ENCODE assay signal across 9 cellular contexts in genomic region chr22:30396871-30397655, GRCh38. TPM values are rescaled to one million over a fixed set of nuclear protein-coding genes. Genes with fewer than 3 reads are reported as not detected.
DNase-seq lines count a peak whose midpoint lies in the region; ATAC-seq, FAIRE-seq and TF ChIP-seq lines count a peak whose summit lies in the region.
"Had no signal": no experiment of that assay in that cellular context is flagged by ENCODE, and none has a peak within 500 bp of the region (broad histone marks: within the 10 kb centered on the region; RNA-seq: fewer than 3 reads in every experiment).

SEC14L2 (plus strand) TSS chr22:30397018; CDS start chr22:30397117, 99 bp downstream.

- H3K9me3 ChIP-seq in keratinocyte (ENCODE audit: control insufficient read depth, low read depth, low read length) (no peaks in the 10 kb centered on the region), spleen (no peaks in the 10 kb centered on the region)

- no peaks in the 10 kb centered on the region for H3K27me3 Mint-ChIP-seq in activated CD4-positive, alpha-beta T cell treated with anti-CD3 and anti-CD28 coated beads for 36 hours

- H3K9ac ChIP-seq in keratinocyte (ENCODE audit: control insufficient read depth, extremely low read depth, insufficient read depth, low read length): peak within 1 kb of the TSS; percentile 72

- ATAC-seq in activated CD4-positive, alpha-beta T cell treated with anti-CD3 and anti-CD28 coated beads for 36 hours: peak; percentile 91
- ATAC-seq in HG03378 (IDR thresholded peaks at IDR 0.05; ENCODE audit: unreplicated experiment) (no peak), HG03439 (IDR thresholded peaks at IDR 0.05; ENCODE audit: unreplicated experiment) (no peak)

- DNase-seq in DMS79 (lab: John Stamatoyannopoulos, UW): peak; percentile 5
- DNase-seq in M059J (ENCODE audit: low read depth): peak; percentile 61
- DNase-seq in activated CD4-positive, alpha-beta T cell treated with anti-CD3 and anti-CD28 coated beads for 36 hours: peak; percentile 84
- DNase-seq in cerebellar cortex (ENCODE audit: low spot score): peak; percentile 83
- DNase-seq in keratinocyte (ENCODE audit: low read depth, low spot score): no peak
- DNase-seq in spleen: no peak

- peak within 1 kb of the TSS; percentile 83 for H3K4me3 Mint-ChIP-seq in activated CD4-positive, alpha-beta T cell treated with anti-CD3 and anti-CD28 coated beads for 36 hours

- H3K4me3 ChIP-seq in keratinocyte (ENCODE audit: control insufficient read depth in 2 of 3, extremely low read depth in 1 of 3, insufficient read depth in 2 of 3, low read depth in 1 of 3, low read length in 3 of 3) (peak within 1 kb of the TSS; percentile 77 to 89 (median 82)), spleen (peak within 1 kb of the TSS; percentile 18 to 71 (median 42))

- H3K4me1 Mint-ChIP-seq in activated CD4-positive, alpha-beta T cell treated with anti-CD3 and anti-CD28 coated beads for 36 hours: peaks cover 36% of the 10 kb centered on the region

- dilution Hi-C loops in keratinocyte (cut with MboI; ENCODE audit: extremely low pct_ligation_motif_present, low sequenced_read_pairs): no loop called here

- H3K27me3 ChIP-seq in keratinocyte (ENCODE audit: control insufficient read depth, extremely low read depth, insufficient read depth, low read length) (no peaks in the 10 kb centered on the region), spleen (replicated peaks in 1 of 7) (peaks cover 0 to 56% (median 32%) of the 10 kb centered on the region in 7 donors)

- FAIRE-seq in keratinocyte (lab: Jason Lieb, UNC): no peak
- FAIRE-seq: endometrium had no signal

- H3K79me2 ChIP-seq in keratinocyte (ENCODE audit: control insufficient read depth, insufficient read depth, low read length): peaks cover 47% of the 10 kb centered on the region

- no peaks in the 10 kb centered on the region for H4K20me1 ChIP-seq in keratinocyte (ENCODE audit: control insufficient read depth, extremely low read depth, insufficient read depth, low read length)

- H3K4me2 ChIP-seq in keratinocyte (ENCODE audit: control insufficient read depth, extremely low read depth, insufficient read depth, low read depth, low read length): peak within 1 kb of the TSS; percentile 83

- TF ChIP-seq POLR2A in spleen (IDR thresholded peaks at IDR 0.05): no peak

- H3K4me1 ChIP-seq in keratinocyte (ENCODE audit: control insufficient read depth, extremely low read depth, insufficient read depth, low read length) (peaks cover 30% of the 10 kb centered on the region), spleen (peaks cover 0 to 49% (median 27%) of the 10 kb centered on the region in 6 donors)

- H3K9me3 Mint-ChIP-seq in activated CD4-positive, alpha-beta T cell treated with anti-CD3 and anti-CD28 coated beads for 36 hours (ENCODE audit: low read depth): no peaks in the 10 kb centered on the region

- CTCF ChIA-PET in activated CD4-positive, alpha-beta T cell treated with anti-CD3 and anti-CD28 coated beads for 36 hours (lab: Charles Lee): interaction anchor here (0.6 to 5.0 kb wide), 12 partner anchors 9 to 134 kb away, joined by 3 to 48 read pairs (median 4); partner anchors contain the start of genes CASTOR1, CCDC157, MTFP1 and RNF215

- peak within 1 kb of the TSS; percentile 64 for H2AFZ ChIP-seq in keratinocyte (ENCODE audit: control insufficient read depth, low read length)

- intact Hi-C loops in activated CD4-positive, alpha-beta T cell treated with anti-CD3 and anti-CD28 coated beads for 36 hours (cut with DNase I, micrococcal nuclease): loop anchor here in 1 of 2 experiments (1.0 to 10.0 kb wide), 2 partner anchors 27 to 208 kb away; partner anchors contain the start of gene TCN2
- intact Hi-C loops in spleen (cut with DNase I; ENCODE audit: low total_unique reads): no loop called here

- peaks cover 3% of the 10 kb centered on the region for H3K36me3 Mint-ChIP-seq in activated CD4-positive, alpha-beta T cell treated with anti-CD3 and anti-CD28 coated beads for 36 hours (ENCODE audit: low read depth)

- H3K27ac ChIP-seq in keratinocyte (ENCODE audit: control insufficient read depth, insufficient read depth, low read length): peak within 1 kb of the TSS; percentile 44
- H3K27ac ChIP-seq in spleen: peak within 1 kb of the TSS in 2 of 8 donors; percentile 28 to 48

- no peaks in the 10 kb centered on the region for H3K9me1 ChIP-seq in keratinocyte (ENCODE audit: control insufficient read depth, extremely low read depth, insufficient read depth, low read length)

- WGBS in spleen, 5 donors: 2 to 4% (median 3%) methylated on average over 32 to 56 of the region's 56 CpGs

- POLR2A ChIA-PET in activated CD4-positive, alpha-beta T cell treated with anti-CD3 and anti-CD28 coated beads for 36 hours (lab: Charles Lee): interaction anchor here (0.8 to 2.4 kb wide), 6 partner anchors 12 to 89 kb away, joined by 3 to 18 read pairs (median 4); partner anchors contain the start of genes MTFP1 and TBC1D10A

- H3K36me3 ChIP-seq in keratinocyte (ENCODE audit: control insufficient read depth in 2 of 2, extremely low read depth in 1 of 2, insufficient read depth in 2 of 2, low read length in 2 of 2): peaks cover 2 to 17% of the 10 kb centered on the region in 2 experiments
- H3K36me3 ChIP-seq in spleen: no peaks in the 10 kb centered on the region

- H3K27ac Mint-ChIP-seq in activated CD4-positive, alpha-beta T cell treated with anti-CD3 and anti-CD28 coated beads for 36 hours: peak within 1 kb of the TSS; percentile 56

- TF ChIP-seq CTCF in keratinocyte (optimal IDR thresholded peaks at IDR 0.05 in 1 of 3, IDR thresholded peaks at IDR 0.05 in 1 of 3, conservative IDR thresholded peaks at IDR 0.05 in 1 of 3; ENCODE audit: extremely low read depth in 1 of 3, insufficient read depth in 2 of 3, low read length in 3 of 3): no peak
- TF ChIP-seq CTCF in spleen (IDR thresholded peaks at IDR 0.05 in 8 of 11, conservative IDR thresholded peaks at IDR 0.05 in 3 of 11): no peak

RNA-seq across cellular contexts. Expression of gene SEC14L2, which starts in this region (rescaled TPM):
- total RNA-seq in M059J (2014; rRNA removed; shearing (Covaris generic)): 15.1 and 31.3 TPM in 2 replicates
- total RNA-seq in activated CD4-positive, alpha-beta T cell treated with anti-CD3 and anti-CD28 coated beads for 36 hours: 10 to 100 TPM; 13.8 to 18.2 TPM
- polyA plus RNA-seq in keratinocyte (103 to 146 TPM (median 129 TPM) in 3 replicates), spleen (1 to 10 TPM in 1 of 3 donors, under 1 TPM in 2; 0.54 to 1.5 (median 0.96) TPM)
- polyA plus RNA-seq in keratinocyte (2011; ENCODE audit: low read depth): 33.2 TPM
- 115 and 122 TPM in 2 replicates for polyA plus RNA-seq in keratinocyte (2011; cell fraction: cytosol; rRNA removed)
- polyA plus RNA-seq in keratinocyte (2011; cell fraction: nucleus; rRNA removed): 128 and 144 TPM in 2 replicates
- polyA plus RNA-seq in keratinocyte (2012; ENCODE audit: low replicate concordance): 59.9 and 112 TPM in 2 replicates
- polyA minus RNA-seq in keratinocyte: 120 to 175 TPM (median 124 TPM) in 3 replicates
- polyA minus RNA-seq in keratinocyte (2011; cell fraction: cytosol; rRNA and poly(A)+ RNA removed): 76.4 TPM
- polyA minus RNA-seq in keratinocyte (2011; cell fraction: nucleus; rRNA and poly(A)+ RNA removed): 61.3 and 108 TPM in 2 replicates
- total RNA-seq in spleen: 1 to 10 TPM in 6 of 7 donors, under 1 TPM in 1; 0.52 to 6.1 (median 2.4) TPM

Comparison
In these comparisons a context has a peak if more than half of its experiments do, and no peak if none do; other contexts are left out.
1. RNA of gene SEC14L2 (polyA plus RNA-seq): 33.2 to 146 TPM in keratinocyte; 0.54 to 1.5 TPM in spleen; every median in the first group is over 10 times any median in the second.
2. DNase-seq: peak in DMS79 (single experiment), M059J (single experiment), activated CD4-positive, alpha-beta T cell treated with anti-CD3 and anti-CD28 coated beads for 36 hours (single experiment) and cerebellar cortex (single experiment); none in keratinocyte (single experiment) and spleen (single experiment).